16 cellular contexts compared by ENCODE assay signal in the genomic region with DNA sequence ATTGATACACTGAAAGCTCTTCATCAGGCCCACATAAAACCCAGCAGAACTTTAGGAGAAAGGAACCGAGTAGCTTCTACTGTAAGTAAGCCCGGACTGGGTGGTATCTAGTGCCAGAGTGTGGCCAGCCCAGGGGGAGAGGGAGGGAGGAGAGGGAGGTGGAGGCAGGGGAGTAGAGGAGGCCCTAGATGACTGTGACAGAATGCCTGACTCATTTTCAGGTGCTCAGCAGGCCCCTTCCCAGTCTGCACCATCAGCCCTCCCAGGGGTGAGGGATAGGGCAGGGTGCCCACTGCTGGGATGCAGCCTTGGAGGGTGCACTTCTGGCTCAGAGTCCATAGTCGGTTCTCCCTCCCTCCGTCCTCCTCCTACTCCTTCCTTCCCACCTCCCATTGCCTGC.
DNase-seq lines count a peak whose midpoint lies in the region; ATAC-seq, FAIRE-seq and TF ChIP-seq lines count a peak whose summit lies in the region.
"Had no signal": no experiment of that assay in that cellular context is flagged by ENCODE, and none has a peak within 500 bp of the region (broad histone marks: within the 10 kb centered on the region; RNA-seq: fewer than 3 reads in every experiment).

No MANE protein-coding gene starts in this region.

- no peaks in the 10 kb centered on the region for H3K79me2 ChIP-seq in endothelial cell of umbilical vein (ENCODE audit: control insufficient read depth, insufficient read depth, low read length)

- H3K18ac ChIP-seq in neuronal stem cell (ENCODE audit: low read length) = peak overlapping the region; percentile 59

- no peak overlapping the region for H3K23ac ChIP-seq in neuronal stem cell (ENCODE audit: low read depth, low read length, poor library complexity)

- FAIRE-seq in endothelial cell of umbilical vein (lab: Jason Lieb, UNC) = no peak
- FAIRE-seq: GM12878, GM18507 had no signal

- TF ChIP-seq CTCF in heart left ventricle (IDR thresholded peaks at IDR 0.05) (no peak), endothelial cell of umbilical vein (IDR thresholded peaks at IDR 0.05; ENCODE audit: extremely low read depth in 1 of 2, insufficient read depth in 1 of 2, low read depth in 1 of 2, low read length in 2 of 2) (no peak), uterus (IDR thresholded peaks at IDR 0.05) (no peak), RWPE1 (conservative IDR thresholded peaks at IDR 0.05; ENCODE audit: low read depth) (no peak)

- TF ChIP-seq POLR2A in heart left ventricle (IDR thresholded peaks at IDR 0.05) (no peak), endothelial cell of umbilical vein (IDR thresholded peaks at IDR 0.05; ENCODE audit: low read depth, low read length) (no peak), uterus (IDR thresholded peaks at IDR 0.05) (no peak)

- H3K9me3 ChIP-seq in heart left ventricle (no peaks in the 10 kb centered on the region), endothelial cell of umbilical vein (replicated peaks; ENCODE audit: control insufficient read depth, insufficient read depth, low read length) (no peaks in the 10 kb centered on the region), neuronal stem cell (replicated peaks in 1 of 2; ENCODE audit: control insufficient read depth in 2 of 2, insufficient read depth in 1 of 2, low read depth in 1 of 2, low read length in 2 of 2) (no peaks in the 10 kb centered on the region), uterus (no peaks in the 10 kb centered on the region)
- H3K9me3 ChIP-seq: BLaER1 treated with 17β-estradiol and CSF1 and Interleukin-3, amounts not matched to agents 10 nM and 100 nM had no signal

- no peak for ATAC-seq in heart left ventricle
- ATAC-seq in GM21528 (IDR thresholded peaks at IDR 0.05; ENCODE audit: low FRiP score, unreplicated experiment) = no peak
- ATAC-seq: GM12878, GM23338 had no signal

- no peaks in the 10 kb centered on the region for H3K27me3 ChIP-seq in heart left ventricle
- no peaks in the 10 kb centered on the region for H3K27me3 ChIP-seq in endothelial cell of umbilical vein (ENCODE audit: control insufficient read depth in 2 of 2, insufficient read depth in 2 of 2, low read length in 2 of 2)
- H3K27me3 ChIP-seq in neuronal stem cell (ENCODE audit: control insufficient read depth in 3 of 3, insufficient read depth in 3 of 3, low read depth in 1 of 3, low read length in 3 of 3) = peaks cover 0 to under 1% (median 0%) of the 10 kb centered on the region in 3 experiments
- no peaks in the 10 kb centered on the region for H3K27me3 ChIP-seq in uterus
- H3K27me3 ChIP-seq: BLaER1 treated with 17β-estradiol and CSF1 and Interleukin-3, amounts not matched to agents 10 nM and 100 nM had no signal

- H3K9me1 ChIP-seq in endothelial cell of umbilical vein (replicated peaks; ENCODE audit: control insufficient read depth, extremely low read depth, insufficient read depth, low read length) = no peaks in the 10 kb centered on the region

- peak; percentile 26 for DNase-seq in cardiac septum (ENCODE audit: low spot score)
- no peak for DNase-seq in heart left ventricle
- DNase-seq in endothelial cell of umbilical vein (ENCODE audit: low read depth, low spot score) = no peak
- DNase-seq in neuronal stem cell (ENCODE audit: low spot score) = no peak
- DNase-seq in uterus = no peak
- no peak for DNase-seq in midbrain (lab: John Stamatoyannopoulos, UW)
- DNase-seq in RWPE1 (ENCODE audit: low spot score) = no peak
- DNase-seq: ACHN; CD4-positive, CD25-positive, alpha-beta regulatory T cell; DMS53; H9 had no signal

- dilution Hi-C loops in endothelial cell of umbilical vein (cut with MboI; ENCODE audit: extremely low pct_ligation_motif_present, low sequenced_read_pairs) = no loop called here

- no TSS peak for BruUV-seq in endothelial cell of umbilical vein (replicated peaks; lab: Mats Ljungman, UMichigan)

- H2BK12ac ChIP-seq in neuronal stem cell (ENCODE audit: low read length) = no peak overlapping the region

- H3K4me1 ChIP-seq in heart left ventricle = peaks cover 0 to 3% (median 0%) of the 10 kb centered on the region in 12 donors
- H3K4me1 ChIP-seq in endothelial cell of umbilical vein (ENCODE audit: control insufficient read depth, extremely low read depth, insufficient read depth, low read length) = peaks cover 18% of the 10 kb centered on the region
- peaks cover 2 to 11% of the 10 kb centered on the region in 2 donors for H3K4me1 ChIP-seq in neuronal stem cell (ENCODE audit: control insufficient read depth in 2 of 2, insufficient read depth in 1 of 2, low read depth in 1 of 2, low read length in 2 of 2)
- H3K4me1 ChIP-seq in uterus = peaks cover 3 to 13% of the 10 kb centered on the region in 2 donors

- H4K91ac ChIP-seq in neuronal stem cell (ENCODE audit: low read depth, low read length, poor library complexity) = no peak overlapping the region

- H3K27ac ChIP-seq in heart left ventricle = no peak overlapping the region
- H3K27ac ChIP-seq in endothelial cell of umbilical vein (ENCODE audit: insufficient read depth, low read depth, low read length) = peak overlapping the region; percentile 5
- H3K27ac ChIP-seq in neuronal stem cell (replicated peaks; ENCODE audit: low read length) = no peak overlapping the region
- H3K27ac ChIP-seq in uterus = peak overlapping the region; percentile 76 to 91
- H3K27ac ChIP-seq in RWPE1 = no peak overlapping the region
- H3K27ac ChIP-seq: BLaER1 treated with 17β-estradiol and CSF1 and Interleukin-3, amounts not matched to agents 10 nM and 100 nM had no signal

- H3K14ac ChIP-seq in neuronal stem cell (ENCODE audit: low read length) = no peak overlapping the region

- H3K4me3 ChIP-seq in heart left ventricle = no peak overlapping the region
- H3K4me3 ChIP-seq in endothelial cell of umbilical vein (replicated peaks in 1 of 3; ENCODE audit: insufficient read depth in 1 of 3, low read depth in 1 of 3, low read length in 3 of 3) = no peak overlapping the region
- H3K4me3 ChIP-seq in neuronal stem cell (ENCODE audit: low read length in 2 of 2) = no peak overlapping the region
- H3K4me3 ChIP-seq in uterus = no peak overlapping the region
- H3K4me3 ChIP-seq: BLaER1 treated with 17β-estradiol and CSF1 and Interleukin-3, amounts not matched to agents 10 nM and 100 nM; GM12878; GM23338 had no signal

- H2AFZ ChIP-seq in endothelial cell of umbilical vein (ENCODE audit: low read depth, low read length) (peak overlapping the region; percentile 14), neuronal stem cell (ENCODE audit: low read length) (peak overlapping the region; percentile 83)
- H2AFZ ChIP-seq: GM23338 had no signal

- no peak overlapping the region for H3K4ac ChIP-seq in neuronal stem cell (ENCODE audit: low read length)

- no peak overlapping the region for H4K8ac ChIP-seq in neuronal stem cell (ENCODE audit: low read depth, low read length)

- WGBS in heart left ventricle, 4 donors = 73 to 89% (median 86%) methylated on average over 4 of the region's 4 CpGs
- no CpG with 5 or more reads among the region's 4 CpGs for WGBS in neuronal stem cell (ENCODE audit: extremely low coverage in 2 of 2, insufficient read length in 2 of 2, insufficient replicate concordance in 1 of 2), 2 donors

- no peak overlapping the region for H2BK15ac ChIP-seq in neuronal stem cell (ENCODE audit: low read length)

- CTCF ChIA-PET in endothelial cell of umbilical vein (lab: Charles Lee) = interaction anchor here (0.8 to 1.4 kb wide), 3 partner anchors 9 to 29 kb away, joined by 3 to 7 read pairs (median 4); no protein-coding TSS in a partner anchor
- CTCF ChIA-PET in RWPE1 (lab: Yijun Ruan, JAX) = interaction anchor here (0.6 kb wide), 1 partner anchor 238 kb away, joined by 4 read pairs; no protein-coding TSS in a partner anchor

- no peak overlapping the region for H2BK5ac ChIP-seq in neuronal stem cell (ENCODE audit: low read length)

- H4K20me1 ChIP-seq in endothelial cell of umbilical vein (replicated peaks; ENCODE audit: control insufficient read depth, extremely low read depth, insufficient read depth, low read length) = no peaks in the 10 kb centered on the region
- H4K20me1 ChIP-seq: BLaER1 treated with 17β-estradiol and CSF1 and Interleukin-3, amounts not matched to agents 10 nM and 100 nM had no signal

- H3K9ac ChIP-seq in endothelial cell of umbilical vein (replicated peaks; ENCODE audit: extremely low read depth, insufficient read depth, low read length) (no peak overlapping the region), neuronal stem cell (ENCODE audit: low read depth, low read length, poor library complexity) (no peak overlapping the region)
- H3K9ac ChIP-seq: BLaER1 treated with 17β-estradiol and CSF1 and Interleukin-3, amounts not matched to agents 10 nM and 100 nM had no signal

- no peak overlapping the region for H2AK5ac ChIP-seq in neuronal stem cell (ENCODE audit: low read depth, low read length)

- intact Hi-C loops in cardiac septum (cut with DNase I) (no loop called here), heart left ventricle (cut with DNase I) (no loop called here), endothelial cell of umbilical vein (cut with micrococcal nuclease) (no loop called here), uterus (cut with DNase I; ENCODE audit: low total_unique reads) (no loop called here)

- POLR2A ChIA-PET in endothelial cell of umbilical vein (lab: Charles Lee) (no interaction called here), RWPE1 (lab: Yijun Ruan, JAX; ENCODE audit: low non-redundant PET) (no interaction called here)

- no peak overlapping the region for H2BK120ac ChIP-seq in neuronal stem cell (ENCODE audit: low read depth, low read length)

- H3K4me2 ChIP-seq in endothelial cell of umbilical vein (ENCODE audit: insufficient read depth, low read length) (peak overlapping the region; percentile 33), neuronal stem cell (ENCODE audit: insufficient read depth, low read length, poor library complexity, severe bottlenecking) (no peak overlapping the region)
- H3K4me2 ChIP-seq: GM23338 had no signal

- H3K79me1 ChIP-seq in neuronal stem cell (ENCODE audit: low read depth, low read length) = no peaks in the 10 kb centered on the region

- peaks cover 0 to 19% (median 0%) of the 10 kb centered on the region in 9 donors for H3K36me3 ChIP-seq in heart left ventricle
- no peaks in the 10 kb centered on the region for H3K36me3 ChIP-seq in endothelial cell of umbilical vein (ENCODE audit: control insufficient read depth in 2 of 2, extremely low read depth in 1 of 2, insufficient read depth in 2 of 2, low read length in 2 of 2)
- H3K36me3 ChIP-seq in neuronal stem cell (replicated peaks in 1 of 2; ENCODE audit: control insufficient read depth in 2 of 2, insufficient read depth in 2 of 2, low read length in 2 of 2) = no peaks in the 10 kb centered on the region
- no peaks in the 10 kb centered on the region for H3K36me3 ChIP-seq in uterus

TF ChIP-seq in endothelial cell of umbilical vein, 7 proteins besides CTCF, POLR2A, EP300 and RAD21 (continues in another document):
- TF ChIP-seq GATA2 (IDR thresholded peaks at IDR 0.05; ENCODE audit: insufficient read depth, insufficient read length, low read depth, low read length) (no peak), JUN (IDR thresholded peaks at IDR 0.05; ENCODE audit: borderline replicate concordance, insufficient read depth, insufficient read length, low read depth) (no peak)
- TF ChIP-seq, protein P1, sequence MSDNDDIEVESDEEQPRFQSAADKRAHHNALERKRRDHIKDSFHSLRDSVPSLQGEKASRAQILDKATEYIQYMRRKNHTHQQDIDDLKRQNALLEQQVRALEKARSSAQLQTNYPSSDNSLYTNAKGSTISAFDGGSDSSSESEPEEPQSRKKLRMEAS (IDR thresholded peaks at IDR 0.05; ENCODE audit: insufficient read depth, insufficient read length) = no peak

Comparison
In these comparisons a context has a peak if more than half of its experiments do, and no peak if none do; other contexts are left out.
1. H3K27ac ChIP-seq: peak in endothelial cell of umbilical vein (single experiment) and uterus (2 of 2); none in heart left ventricle (0 of 12), neuronal stem cell (single experiment) and RWPE1 (single experiment).